Comparison of ENCODE assay signal across 8 cellular contexts in genomic region chr7:128207609-128208008, GRCh38. TPM values are rescaled to one million over a fixed set of nuclear protein-coding genes. Genes with fewer than 3 reads are reported as not detected.
"Had no signal": no experiment of that assay in that cellular context is flagged by ENCODE, and none has a peak within 500 bp of the region (broad histone marks: within the 10 kb centered on the region; RNA-seq: fewer than 3 reads in every experiment).

No MANE protein-coding gene starts in this region.

- H3K36me3 Mint-ChIP-seq: IgD-negative memory B cell had no signal

- H3K27ac ChIP-seq: HL-60 had no signal

- DNase-seq: HCEC 1CT, KBM-7 had no signal

- H3K4me2 ChIP-seq: GM23338 had no signal

- H3K4me3 ChIP-seq: GM23338 had no signal

- H3K4me3 Mint-ChIP-seq: GM23338 had no signal

- H3K4me1 Mint-ChIP-seq: IgD-negative memory B cell had no signal

- H3K27ac Mint-ChIP-seq: GM23338 had no signal

- H3K9me3 Mint-ChIP-seq: GM23338 had no signal

- H2AFZ ChIP-seq: GM23338 had no signal

- ATAC-seq: HepG2 had no signal

RNA-seq across cellular contexts. Expression of gene LEP, which starts 33.5 kb away (rescaled TPM):
- total RNA-seq: GM23338, H1, HepG2, HT1080 had no signal
- polyA plus RNA-seq: GM23338, H1, IgD-negative memory B cell had no signal
